7 cellular contexts compared by ENCODE assay signal in the genomic region with DNA sequence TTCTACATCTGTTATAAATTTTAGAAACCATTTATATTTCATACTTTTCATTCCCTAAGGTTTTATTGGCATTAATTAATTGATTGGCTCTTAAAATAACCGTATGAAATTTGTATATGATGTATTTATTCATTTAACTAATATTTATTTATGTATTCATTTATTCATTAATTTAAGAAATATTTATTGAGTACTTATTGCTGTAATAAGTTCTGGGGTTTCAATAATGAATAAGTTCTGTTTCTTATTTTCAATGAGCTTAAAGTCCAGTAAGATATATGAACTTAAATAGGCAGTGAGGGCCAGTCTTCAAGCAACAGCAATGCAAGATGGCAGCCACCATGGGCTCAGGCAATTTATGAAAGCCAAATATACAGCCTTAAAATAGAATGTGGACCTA. TPM values are rescaled to one million over a fixed set of nuclear protein-coding genes. Genes with fewer than 3 reads are reported as not detected.
"Had no signal": no experiment of that assay in that cellular context is flagged by ENCODE, and none has a peak within 500 bp of the region (broad histone marks: within the 10 kb centered on the region; RNA-seq: fewer than 3 reads in every experiment).

No MANE protein-coding gene starts in this region.

- H3K27ac Mint-ChIP-seq: GM23338, IgD-negative memory B cell had no signal

- H3K9me3 Mint-ChIP-seq: GM23338 had no signal

- H2AFZ ChIP-seq: GM23338 had no signal

- H3K4me1 ChIP-seq: HAP-1 had no signal

- DNase-seq: H7, KG1 had no signal

- H3K4me2 ChIP-seq: GM23338 had no signal

- H3K36me3 Mint-ChIP-seq: IgD-negative memory B cell had no signal

- FAIRE-seq: HTR-8/SVneo had no signal

- H3K4me3 ChIP-seq: GM23338, HAP-1 had no signal

- H3K9me3 ChIP-seq: HAP-1 had no signal

- H3K4me3 Mint-ChIP-seq: GM23338, IgD-negative memory B cell had no signal

- H3K4me1 Mint-ChIP-seq: GM23338, IgD-negative memory B cell had no signal

- H3K36me3 ChIP-seq: HAP-1 had no signal

RNA-seq across cellular contexts. Expression of gene CDK15, which starts 17.9 kb away (rescaled TPM):
- total RNA-seq: GM23338, H7, HT-29 had no signal
- polyA plus RNA-seq: IgD-negative memory B cell had no signal
